26 cellular contexts compared by ENCODE assay signal in genomic region chr11:11370263-11371060, GRCh38. TPM values are rescaled to one million over a fixed set of nuclear protein-coding genes. Genes with fewer than 3 reads are reported as not detected.
DNase-seq lines count a peak whose midpoint lies in the region; ATAC-seq and TF ChIP-seq lines count a peak whose summit lies in the region.
"Had no signal": no experiment of that assay in that cellular context is flagged by ENCODE, and none has a peak within 500 bp of the region (broad histone marks: within the 10 kb centered on the region; RNA-seq: fewer than 3 reads in every experiment).

No MANE protein-coding gene starts in this region.

- H3K4me1 Mint-ChIP-seq in osteocyte (ENCODE audit: unreplicated experiment) = no peaks in the 10 kb centered on the region
- H3K4me1 Mint-ChIP-seq: CD4-positive, alpha-beta memory T cell had no signal

- no peaks in the 10 kb centered on the region for H3K27me3 ChIP-seq in thyroid gland
- H3K27me3 ChIP-seq: colonic mucosa, MG63 had no signal

- H3K4me1 ChIP-seq in thyroid gland = no peaks in the 10 kb centered on the region
- H3K4me1 ChIP-seq: colonic mucosa, lower lobe of right lung had no signal

- WGBS in thyroid gland, 2 donors = 74 to 86% methylated on average over 9 of the region's 9 CpGs

- H3K27ac ChIP-seq in thyroid gland = no peak overlapping the region
- H3K27ac ChIP-seq: colonic mucosa, lower lobe of right lung, thoracic aorta had no signal

- peak; percentile 59 for ATAC-seq in GM19351 (IDR thresholded peaks at IDR 0.05; ENCODE audit: unreplicated experiment)
- ATAC-seq: mucosa of descending colon; natural killer cell treated with Interleukin-12 subunit alpha and Interleukin-12 subunit beta and Interleukin-15 and Interleukin-18, amount 100 ng/mL, for 72 hours; Panc1 had no signal

- no peak overlapping the region for H3K4me3 Mint-ChIP-seq in osteocyte (ENCODE audit: unreplicated experiment)
- H3K4me3 Mint-ChIP-seq: CD4-positive, alpha-beta memory T cell; natural killer cell treated with Interleukin-12 subunit alpha and Interleukin-12 subunit beta and Interleukin-15 and Interleukin-18, amount 100 ng/mL, for 72 hours had no signal

- no peaks in the 10 kb centered on the region for H3K27me3 Mint-ChIP-seq in osteocyte (ENCODE audit: unreplicated experiment)

- no peak for TF ChIP-seq POLR2A in thyroid gland (IDR thresholded peaks at IDR 0.05)

- TF ChIP-seq CTCF in osteocyte (IDR thresholded peaks at IDR 0.05) = no peak
- no peak for TF ChIP-seq CTCF in thyroid gland (IDR thresholded peaks at IDR 0.05)

- H3K36me3 ChIP-seq in thyroid gland = peaks cover 4 to 17% of the 10 kb centered on the region in 2 donors
- H3K36me3 ChIP-seq: colonic mucosa, lower lobe of right lung, MG63, thoracic aorta had no signal

- peaks cover 66% of the 10 kb centered on the region for H3K36me3 Mint-ChIP-seq in osteocyte (ENCODE audit: unreplicated experiment)
- H3K36me3 Mint-ChIP-seq: CD4-positive, alpha-beta memory T cell; natural killer cell treated with Interleukin-12 subunit alpha and Interleukin-12 subunit beta and Interleukin-15 and Interleukin-18, amount 100 ng/mL, for 72 hours had no signal

- intact Hi-C loops in thyroid gland (cut with DNase I) = no loop called here
- intact Hi-C loops in posterior vena cava (cut with DNase I) = no loop called here

- in situ Hi-C loops in G401 (cut with HindIII; ENCODE audit: low sequenced_read_pairs) = no loop called here

- H3K4me3 ChIP-seq in thyroid gland (replicated peaks in 1 of 3) = no peak overlapping the region
- H3K4me3 ChIP-seq: colonic mucosa, lower lobe of right lung, MG63, mucosa of descending colon, thoracic aorta had no signal

- H3K27ac Mint-ChIP-seq in osteocyte (ENCODE audit: unreplicated experiment) = no peak overlapping the region
- H3K27ac Mint-ChIP-seq: CD4-positive, alpha-beta memory T cell; natural killer cell treated with Interleukin-12 subunit alpha and Interleukin-12 subunit beta and Interleukin-15 and Interleukin-18, amount 100 ng/mL, for 72 hours had no signal

- no peaks in the 10 kb centered on the region for H3K9me3 ChIP-seq in thyroid gland
- H3K9me3 ChIP-seq: colonic mucosa, lower lobe of right lung, mucosa of descending colon, thoracic aorta had no signal

- H3K9me3 Mint-ChIP-seq in osteocyte (ENCODE audit: unreplicated experiment) = peaks cover 12% of the 10 kb centered on the region
- H3K9me3 Mint-ChIP-seq: natural killer cell treated with Interleukin-12 subunit alpha and Interleukin-12 subunit beta and Interleukin-15 and Interleukin-18, amount 100 ng/mL, for 72 hours had no signal

- DNase-seq in Ammon's horn (ENCODE audit: low spot score) = peak; percentile 56
- peak; percentile 83 for DNase-seq in SIG-M5 treated with dmso at 0.1 percent for 504 hours (lab: John Stamatoyannopoulos, UW; ENCODE audit: unreplicated experiment)
- peak; percentile 11 for DNase-seq in osteocyte (ENCODE audit: extremely low spot score, unreplicated experiment)
- DNase-seq in NCI-H2196 treated with DMSO at 0.1 percent for 48 hours (lab: John Stamatoyannopoulos, UW; ENCODE audit: unreplicated experiment) = no peak
- no peak for DNase-seq in thyroid gland
- DNase-seq in G401 (ENCODE audit: low spot score) = no peak
- DNase-seq in posterior vena cava (ENCODE audit: low spot score) = no peak
- DNase-seq: 8988T; activated CD4-positive, alpha-beta T cell treated with anti-CD3 and anti-CD28 coated beads, Interleukin-2, amount 50 U/mL, for 4 hours; activated CD4-positive, CD25-positive, alpha-beta regulatory T cell; activated naive CD4-positive, alpha-beta T cell treated with anti-CD3 and anti-CD28 coated beads, Interleukin-2, amount 50 U/mL, for 16 hours; amniotic stem cell; CD4-positive, alpha-beta memory T cell; colonic mucosa; effector memory CD4-positive, alpha-beta T cell; KG1; lower lobe of right lung; MG63; mucosa of descending colon; NCI-H1436; SHP77 treated with DMSO at 0.1 percent for 48 hours; SW 1271 had no signal

RNA-seq across cellular contexts. Expression of gene CSNK2A3, which starts 17.4 kb away (rescaled TPM):
- 1.0 and 2.1 TPM in 2 replicates for total RNA-seq in osteocyte
- 1 to 10 TPM; 2.8 to 9.5 (median 3.8) TPM for total RNA-seq in thyroid gland
- total RNA-seq in G401 (2014; rRNA removed; shearing (Covaris generic)) = 5.7 and 8.6 TPM in 2 replicates
- total RNA-seq in posterior vena cava = 1 to 10 TPM; 2.1 to 2.6 TPM
- total RNA-seq: natural killer cell treated with Interleukin-12 subunit alpha and Interleukin-12 subunit beta and Interleukin-15 and Interleukin-18, amount 100 ng/mL, for 72 hours had no signal

Comparison
In these comparisons a context has a peak if more than half of its experiments do, and no peak if none do; other contexts are left out.
1. DNase-seq: peak in Ammon's horn (single experiment), SIG-M5 treated with dmso at 0.1 percent for 504 hours (single experiment) and osteocyte (single experiment); none in NCI-H2196 treated with DMSO at 0.1 percent for 48 hours (single experiment), thyroid gland (0 of 2), G401 (single experiment) and posterior vena cava (single experiment).